ENCODE assay signal across 17 cellular contexts in the genomic region with DNA sequence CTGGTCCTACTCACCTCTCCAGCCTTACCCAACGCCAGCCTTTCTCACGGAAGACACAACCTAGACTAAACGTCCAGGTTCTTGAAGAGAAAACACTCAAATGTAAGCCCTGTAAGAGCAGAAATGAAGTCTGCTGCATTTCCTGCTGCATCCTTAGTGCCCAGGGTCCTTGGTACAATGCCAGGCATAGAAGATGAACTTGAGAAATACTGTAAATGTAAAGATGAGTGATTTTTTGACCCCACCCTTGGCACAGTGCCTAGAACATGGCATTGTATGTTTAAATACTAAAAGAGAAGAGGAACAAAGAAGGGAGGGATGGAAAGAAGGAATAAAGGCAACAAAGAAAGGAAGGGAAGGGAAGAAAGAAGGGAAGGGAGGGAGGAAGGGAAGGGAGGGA.
"Had no signal": no experiment of that assay in that cellular context is flagged by ENCODE, and none has a peak within 500 bp of the region (broad histone marks: within the 10 kb centered on the region; RNA-seq: fewer than 3 reads in every experiment).

No MANE protein-coding gene starts in this region.

- H3K4me1 Mint-ChIP-seq: activated CD4-positive, alpha-beta memory T cell treated with anti-CD3 and anti-CD28 coated beads, Interleukin-2, amount 10 ng/mL, durations not matched to agents 7 days and 5 days; activated CD4-positive, alpha-beta T cell treated with anti-CD3 and anti-CD28 coated beads for 36 hours; memory B cell; stimulated activated naive B cell treated with anti-CD40 and anti-IgM and Interleukin-4, amounts not matched to agents 10 μg/mL and 1 μg/mL and 100 μg/mL, for 72 hours had no signal

- H3K9me3 Mint-ChIP-seq: activated CD4-positive, alpha-beta memory T cell treated with anti-CD3 and anti-CD28 coated beads, Interleukin-2, amount 10 ng/mL, durations not matched to agents 7 days and 5 days; activated T-cell treated with anti-CD3 and anti-CD28 coated beads, Interleukin-2, amount 50 U/mL, for 24 hours; endodermal cell; memory B cell had no signal

- H3K27ac Mint-ChIP-seq: activated CD4-positive, alpha-beta memory T cell treated with anti-CD3 and anti-CD28 coated beads, Interleukin-2, amount 10 ng/mL, durations not matched to agents 7 days and 5 days; activated CD4-positive, alpha-beta T cell treated with anti-CD3 and anti-CD28 coated beads for 36 hours; activated T-cell treated with anti-CD3 and anti-CD28 coated beads, Interleukin-2, amount 50 U/mL, for 24 hours; endodermal cell; memory B cell; natural killer cell treated with Interleukin-12 subunit alpha and Interleukin-12 subunit beta and Interleukin-15 and Interleukin-18, amount 100 ng/mL, for 72 hours; stimulated activated naive B cell treated with anti-CD40 and anti-IgM and Interleukin-4, amounts not matched to agents 10 μg/mL and 1 μg/mL and 100 μg/mL, for 72 hours; type B pancreatic cell had no signal

- H3K27ac ChIP-seq: dorsolateral prefrontal cortex, left ventricle myocardium inferior, suprapubic skin had no signal

- DNase-seq: activated CD4-positive, alpha-beta memory T cell treated with anti-CD3 and anti-CD28 coated beads, Interleukin-2, amount 10 ng/mL, durations not matched to agents 7 days and 5 days; activated CD4-positive, alpha-beta T cell treated with anti-CD3 and anti-CD28 coated beads for 36 hours; activated effector memory CD4-positive, alpha-beta T cell treated with Interleukin-2 at 50 U/mL for 16 hours; activated naive CD4-positive, alpha-beta T cell treated with anti-CD3 and anti-CD28 coated beads, Interleukin-2, amount 50 U/mL, for 16 hours; activated T-cell treated with anti-CD3 and anti-CD28 coated beads, Interleukin-2, amount 50 U/mL, for 24 hours; dorsolateral prefrontal cortex; endodermal cell; erythroblast; kidney; left ventricle myocardium inferior; retina; stimulated activated CD4-positive, alpha-beta T cell treated with anti-CD3 and anti-CD28 coated beads, Interleukin-4, amount 100 ng/mL, for 1 hour; stimulated activated naive B cell treated with anti-CD40 and anti-IgM and Interleukin-4, amounts not matched to agents 10 μg/mL and 1 μg/mL and 100 μg/mL, for 72 hours had no signal

- ATAC-seq: activated CD4-positive, alpha-beta T cell treated with anti-CD3 and anti-CD28 coated beads for 36 hours; natural killer cell treated with Interleukin-12 subunit alpha and Interleukin-12 subunit beta and Interleukin-15 and Interleukin-18, amount 100 ng/mL, for 72 hours; stimulated activated naive B cell treated with anti-CD40 and anti-IgM and Interleukin-4, amounts not matched to agents 10 μg/mL and 1 μg/mL and 100 μg/mL, for 72 hours had no signal

- H3K36me3 Mint-ChIP-seq: memory B cell; natural killer cell treated with Interleukin-12 subunit alpha and Interleukin-12 subunit beta and Interleukin-15 and Interleukin-18, amount 100 ng/mL, for 72 hours; stimulated activated naive B cell treated with anti-CD40 and anti-IgM and Interleukin-4, amounts not matched to agents 10 μg/mL and 1 μg/mL and 100 μg/mL, for 72 hours; type B pancreatic cell had no signal

- H3K4me3 Mint-ChIP-seq: activated CD4-positive, alpha-beta memory T cell treated with anti-CD3 and anti-CD28 coated beads, Interleukin-2, amount 10 ng/mL, durations not matched to agents 7 days and 5 days; activated CD4-positive, alpha-beta T cell treated with anti-CD3 and anti-CD28 coated beads for 36 hours; activated T-cell treated with anti-CD3 and anti-CD28 coated beads, Interleukin-2, amount 50 U/mL, for 24 hours; endodermal cell; memory B cell; natural killer cell treated with Interleukin-12 subunit alpha and Interleukin-12 subunit beta and Interleukin-15 and Interleukin-18, amount 100 ng/mL, for 72 hours; stimulated activated naive B cell treated with anti-CD40 and anti-IgM and Interleukin-4, amounts not matched to agents 10 μg/mL and 1 μg/mL and 100 μg/mL, for 72 hours; type B pancreatic cell had no signal

- H3K27me3 Mint-ChIP-seq: activated CD4-positive, alpha-beta memory T cell treated with anti-CD3 and anti-CD28 coated beads, Interleukin-2, amount 10 ng/mL, durations not matched to agents 7 days and 5 days had no signal
